Comparison of ENCODE assay signal across 8 cellular contexts in genomic region chr2:127386764-127387654, GRCh38. TPM values are rescaled to one million over a fixed set of nuclear protein-coding genes. Genes with fewer than 3 reads are reported as not detected.
DNase-seq lines count a peak whose midpoint lies in the region; ATAC-seq lines count a peak whose summit lies in the region.

No MANE protein-coding gene starts in this region.

- H3K27ac ChIP-seq in cingulate gyrus (ENCODE audit: low read depth, low read length), result peak overlapping the region; percentile 97

- DNase-seq in AG08395 (ENCODE audit: low spot score) (peak; percentile 76), NCI-H460 (ENCODE audit: extremely low read depth, low read depth) (peak; percentile 68), left kidney (ENCODE audit: low read depth, low spot score) (peak; percentile 95)
- DNase-seq in activated CD4-positive, alpha-beta T cell treated with anti-CD3 and anti-CD28 coated beads for 4 hours, result peak; percentile 71 to 84
- DNase-seq in stimulated activated CD4-positive, alpha-beta T cell treated with anti-CD3 and anti-CD28 coated beads, Interleukin-1b, Interleukin-23, amount 100 ng/mL, for 48 hours, result peak; percentile 80

- ATAC-seq in GM19025 (IDR thresholded peaks at IDR 0.05; ENCODE audit: low read depth, unreplicated experiment), result peak; percentile 64
- ATAC-seq in HG03280 (IDR thresholded peaks at IDR 0.05; ENCODE audit: unreplicated experiment), result peak; percentile 71

RNA-seq across cellular contexts. Expression of gene MAP3K2, which starts 0.8 kb away (rescaled TPM):
- 39.9 and 41.7 TPM in 2 replicates for total RNA-seq in NCI-H460 (2014; rRNA removed; shearing (Covaris generic))
- polyA plus RNA-seq in NCI-H460 (2014; cell fraction: nucleus; rRNA removed), result 10.3 and 24.4 TPM in 2 replicates

RNA-seq across cellular contexts. Expression of gene PROC, which starts 31.2 kb away (rescaled TPM):
- 0.15 TPM in 1 of 2 replicates, not detected in the other for total RNA-seq in NCI-H460 (2014; rRNA removed; shearing (Covaris generic))
- polyA plus RNA-seq in NCI-H460 (2014; cell fraction: nucleus; rRNA removed), result 0.40 and 0.91 TPM in 2 replicates

Comparison
In these comparisons a context has a peak if more than half of its experiments do, and no peak if none do; other contexts are left out.
1. Peak in every context shown above with its lines: DNase-seq, ATAC-seq and H3K27ac ChIP-seq.